In the genomic region with DNA sequence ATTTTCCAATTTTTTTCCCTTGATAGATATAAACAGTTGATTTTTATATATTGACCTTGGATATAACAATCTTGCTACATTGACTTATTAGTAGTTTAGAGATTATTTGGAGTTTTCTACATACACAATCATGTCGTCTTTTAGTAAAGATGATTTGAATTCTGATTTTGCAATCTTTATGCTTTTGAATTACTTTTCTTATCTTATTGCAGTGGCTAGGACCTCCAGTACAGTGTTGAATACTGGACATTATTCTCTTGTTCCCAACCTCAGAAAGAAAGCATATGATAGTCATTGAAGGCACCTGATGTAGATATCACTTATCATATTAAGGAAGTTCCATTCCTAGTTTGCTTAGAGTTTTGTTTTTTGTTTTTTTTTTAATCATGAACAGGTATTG, we compare ENCODE assay signal across 34 cellular contexts.
"Had no signal": no experiment of that assay in that cellular context is flagged by ENCODE, and none has a peak within 500 bp of the region (broad histone marks: within the 10 kb centered on the region; RNA-seq: fewer than 3 reads in every experiment).

No MANE protein-coding gene starts in this region.

- FAIRE-seq: astrocyte had no signal

- H3K4me1 Mint-ChIP-seq: activated B cell treated with CpG ODN at 0.5 μM for 24 hours had no signal

- H3K4me3 Mint-ChIP-seq: activated B cell treated with CpG ODN at 0.5 μM for 24 hours; activated CD4-positive, alpha-beta memory T cell treated with anti-CD3 and anti-CD28 coated beads for 36 hours; activated CD4-positive, alpha-beta T cell treated with anti-CD3 and anti-CD28 coated beads, Interleukin-2, amount 10 ng/mL, durations not matched to agents 24 days and 14 days; activated CD8-positive, alpha-beta T cell treated with anti-CD3 and anti-CD28 coated beads for 36 hours; activated naive CD4-positive, alpha-beta T cell treated with anti-CD3 and anti-CD28 coated beads for 36 hours; activated naive CD8-positive, alpha-beta T cell treated with anti-CD3 and anti-CD28 coated beads for 36 hours; activated T-cell treated with anti-CD3 and anti-CD28 coated beads, Interleukin-2, amount 50 U/mL, for 4 hours; activated T-cell treated with anti-CD3 and anti-CD28 coated beads, Interleukin-2, amount 50 U/mL, for 72 hours; activated T-helper 1 cell treated with anti-CD3 and anti-CD28 coated beads, Interleukin-12 subunit alpha, Interleukin-12 subunit beta, Interleukin-2, Interleukin-4 antibody, amounts not matched to agents 30 ng/mL and 10 ng/mL and 1 ng/mL, durations not matched to agents 14 hours and 24 hours and 36 hours; activated T-helper 17 cell treated with anti-CD3 and anti-CD28 coated beads, Interleukin-2, amount 50 U/mL, for 72 hours; T-helper 2 cell treated with Interferon-gamma antibody and Interleukin-4, amounts not matched to agents 5 μg/mL and 100 μg/mL, for 36 hours had no signal

- H3K4me3 ChIP-seq: adrenal gland, body of pancreas, breast epithelium had no signal

- H3K36me3 ChIP-seq: breast epithelium had no signal

- H3K27ac Mint-ChIP-seq: activated B cell treated with CpG ODN at 0.5 μM for 24 hours; activated CD4-positive, alpha-beta memory T cell treated with anti-CD3 and anti-CD28 coated beads for 36 hours; activated CD4-positive, alpha-beta T cell treated with anti-CD3 and anti-CD28 coated beads, Interleukin-2, amount 10 ng/mL, durations not matched to agents 24 days and 14 days; activated CD8-positive, alpha-beta T cell treated with anti-CD3 and anti-CD28 coated beads for 36 hours; activated naive CD4-positive, alpha-beta T cell treated with anti-CD3 and anti-CD28 coated beads for 36 hours; activated naive CD4-positive, alpha-beta T cell treated with anti-CD3 and anti-CD28 coated beads, Interleukin-2, amount 50 U/mL, for 72 hours; activated naive CD8-positive, alpha-beta T cell treated with anti-CD3 and anti-CD28 coated beads for 36 hours; activated T-cell treated with anti-CD3 and anti-CD28 coated beads, Interleukin-2, amount 50 U/mL, for 72 hours; activated T-helper 1 cell treated with anti-CD3 and anti-CD28 coated beads, Interleukin-12 subunit alpha, Interleukin-12 subunit beta, Interleukin-2, Interleukin-4 antibody, amounts not matched to agents 30 ng/mL and 10 ng/mL and 1 ng/mL, durations not matched to agents 14 hours and 24 hours and 36 hours; activated T-helper 17 cell treated with anti-CD3 and anti-CD28 coated beads, Interleukin-2, amount 50 U/mL, for 72 hours; T-helper 2 cell treated with Interferon-gamma antibody and Interleukin-4, amounts not matched to agents 5 μg/mL and 100 μg/mL, for 36 hours had no signal

- H3K27me3 ChIP-seq: adrenal gland, body of pancreas, brain microvascular endothelial cell, breast epithelium had no signal

- DNase-seq: activated B cell treated with CpG ODN at 0.5 μM for 24 hours; activated CD4-positive, alpha-beta memory T cell treated with anti-CD3 and anti-CD28 coated beads for 36 hours; activated CD4-positive, alpha-beta T cell treated with anti-CD3 and anti-CD28 coated beads for 4 hours; activated CD4-positive, alpha-beta T cell treated with anti-CD3 and anti-CD28 coated beads, Interleukin-2, amount 10 ng/mL, durations not matched to agents 24 days and 14 days; activated CD4-positive, alpha-beta T cell treated with anti-CD3 and anti-CD28 coated beads, Interleukin-2, amount 50 U/mL, for 1 hour; activated CD4-positive, alpha-beta T cell treated with anti-CD3 and anti-CD28 coated beads, Interleukin-2, amount 50 U/mL, for 4 hours; activated CD4-positive, CD25-positive, alpha-beta regulatory T cell treated with anti-CD3 and anti-CD28 coated beads, Interleukin-2, amount 50 U/mL, for 72 hours; activated CD8-positive, alpha-beta memory T cell treated with anti-CD3 and anti-CD28 coated beads, Interleukin-2, amount 50 U/mL, for 4 hours; activated CD8-positive, alpha-beta T cell treated with anti-CD3 and anti-CD28 coated beads for 36 hours; activated effector memory CD4-positive, alpha-beta T cell treated with anti-CD3 and anti-CD28 coated beads, Interleukin-2, amount 50 U/mL, for 16 hours; activated gamma-delta T cell treated with Interleukin-2 at 50 U/mL for 16 hours; activated naive CD4-positive, alpha-beta T cell; activated naive CD4-positive, alpha-beta T cell treated with anti-CD3 and anti-CD28 coated beads for 36 hours; activated naive CD4-positive, alpha-beta T cell treated with anti-CD3 and anti-CD28 coated beads, Interleukin-2, amount 50 U/mL, for 16 hours; activated naive CD8-positive, alpha-beta T cell treated with anti-CD3 and anti-CD28 coated beads for 36 hours; activated T-cell treated with anti-CD3 and anti-CD28 coated beads for 4 hours; activated T-cell treated with anti-CD3 and anti-CD28 coated beads, Interleukin-2, amount 50 U/mL, for 1 hour; activated T-cell treated with anti-CD3 and anti-CD28 coated beads, Interleukin-2, amount 50 U/mL, for 4 hours; activated T-cell treated with anti-CD3 and anti-CD28 coated beads, Interleukin-2, amount 50 U/mL, for 72 hours; adrenal gland; amniotic stem cell; aorta; body of pancreas; brain microvascular endothelial cell; central memory CD4-positive, alpha-beta T cell; T-helper 2 cell; T-helper 9 cell had no signal

- H3K27me3 Mint-ChIP-seq: activated B cell treated with CpG ODN at 0.5 μM for 24 hours; activated CD4-positive, alpha-beta memory T cell treated with anti-CD3 and anti-CD28 coated beads for 36 hours; activated CD4-positive, alpha-beta T cell treated with anti-CD3 and anti-CD28 coated beads, Interleukin-2, amount 10 ng/mL, durations not matched to agents 24 days and 14 days; activated CD8-positive, alpha-beta T cell treated with anti-CD3 and anti-CD28 coated beads for 36 hours; activated naive CD8-positive, alpha-beta T cell treated with anti-CD3 and anti-CD28 coated beads for 36 hours; activated T-helper 17 cell treated with anti-CD3 and anti-CD28 coated beads, Interleukin-2, amount 50 U/mL, for 72 hours had no signal

- H3K9me3 Mint-ChIP-seq: activated T-helper 17 cell treated with anti-CD3 and anti-CD28 coated beads, Interleukin-2, amount 50 U/mL, for 72 hours had no signal

- ATAC-seq: activated CD8-positive, alpha-beta T cell treated with anti-CD3 and anti-CD28 coated beads for 36 hours; activated naive CD4-positive, alpha-beta T cell treated with anti-CD3 and anti-CD28 coated beads, Interleukin-2, amount 50 U/mL, for 72 hours; activated T-cell treated with anti-CD3 and anti-CD28 coated beads, Interleukin-2, amount 50 U/mL, for 4 hours; activated T-cell treated with anti-CD3 and anti-CD28 coated beads, Interleukin-2, amount 50 U/mL, for 72 hours; activated T-helper 17 cell treated with anti-CD3 and anti-CD28 coated beads, Interleukin-2, amount 50 U/mL, for 72 hours; body of pancreas had no signal

- H3K27ac ChIP-seq: adrenal gland, body of pancreas, brain microvascular endothelial cell, breast epithelium, VCaP had no signal

- H3K4me1 ChIP-seq: adrenal gland, breast epithelium had no signal
